In the genomic region with DNA sequence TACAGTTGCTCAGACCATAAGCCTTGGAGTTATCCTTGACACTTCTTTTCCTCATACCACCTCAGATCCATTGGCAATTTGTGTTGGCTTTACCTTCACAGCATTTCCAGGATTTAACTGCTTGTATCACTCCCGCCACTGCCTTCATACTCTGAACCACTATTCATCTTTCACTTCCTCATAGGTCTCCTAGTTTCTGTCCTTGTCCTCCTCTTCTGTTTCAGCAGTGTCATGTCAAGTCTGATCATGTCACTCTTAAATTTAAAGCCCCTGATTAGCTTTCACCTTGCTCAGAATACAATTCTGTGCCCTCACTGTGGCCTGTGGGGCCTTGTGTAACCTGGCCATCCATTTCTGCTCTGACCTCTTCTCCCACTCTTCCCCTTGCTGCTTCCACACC, we compare ENCODE assay signal across 14 cellular contexts. TPM values are rescaled to one million over a fixed set of nuclear protein-coding genes. Genes with fewer than 3 reads are reported as not detected.
DNase-seq lines count a peak whose midpoint lies in the region; ATAC-seq lines count a peak whose summit lies in the region.
"Had no signal": no experiment of that assay in that cellular context is flagged by ENCODE, and none has a peak within 500 bp of the region (broad histone marks: within the 10 kb centered on the region; RNA-seq: fewer than 3 reads in every experiment).

No MANE protein-coding gene starts in this region.

- no peak overlapping the region for H2BK5ac ChIP-seq in neuronal stem cell (ENCODE audit: low read length)

- CTCF ChIA-PET in activated naive CD4-positive, alpha-beta T cell treated with anti-CD3 and anti-CD28 coated beads for 36 hours (lab: Charles Lee) = interaction anchor here (1.7 kb wide), 1 partner anchor 10 kb away, joined by 3 read pairs; no protein-coding TSS in a partner anchor

- no peak overlapping the region for H2BK15ac ChIP-seq in neuronal stem cell (ENCODE audit: low read length)

- peaks cover 8 to 11% of the 10 kb centered on the region in 2 donors for H3K27me3 Mint-ChIP-seq in stimulated activated naive B cell treated with anti-CD40 and anti-IgM and Interleukin-4, amounts not matched to agents 10 μg/mL and 1 μg/mL and 100 μg/mL, for 72 hours
- H3K27me3 Mint-ChIP-seq in activated naive CD4-positive, alpha-beta T cell treated with anti-CD3 and anti-CD28 coated beads for 36 hours (ENCODE audit: low read depth) = peaks cover 2% of the 10 kb centered on the region

- no peak overlapping the region for H3K23ac ChIP-seq in neuronal stem cell (ENCODE audit: low read depth, low read length, poor library complexity)

- ATAC-seq in HG02642 (IDR thresholded peaks at IDR 0.05; ENCODE audit: poor library complexity, unreplicated experiment) = peak; percentile 90
- peak; percentile 92 for ATAC-seq in HG03460 (IDR thresholded peaks at IDR 0.05; ENCODE audit: unreplicated experiment)
- ATAC-seq in stimulated activated naive B cell treated with anti-CD40 and anti-IgM and Interleukin-4, amounts not matched to agents 10 μg/mL and 1 μg/mL and 100 μg/mL, for 72 hours (replicated peaks) = peak; percentile 72 to 84
- ATAC-seq: activated CD8-positive, alpha-beta T cell treated with anti-CD3 and anti-CD28 coated beads for 36 hours had no signal

- H3K36me3 Mint-ChIP-seq in stimulated activated naive B cell treated with anti-CD40 and anti-IgM and Interleukin-4, amounts not matched to agents 10 μg/mL and 1 μg/mL and 100 μg/mL, for 72 hours = no peaks in the 10 kb centered on the region
- no peaks in the 10 kb centered on the region for H3K36me3 Mint-ChIP-seq in activated naive CD4-positive, alpha-beta T cell treated with anti-CD3 and anti-CD28 coated beads for 36 hours (ENCODE audit: low read depth)

- H3K9me3 ChIP-seq in neuronal stem cell (replicated peaks in 1 of 2; ENCODE audit: control insufficient read depth in 2 of 2, insufficient read depth in 1 of 2, low read depth in 1 of 2, low read length in 2 of 2) = no peaks in the 10 kb centered on the region
- H3K9me3 ChIP-seq: vagina had no signal

- WGBS in neuronal stem cell (ENCODE audit: extremely low coverage in 2 of 2, insufficient read length in 2 of 2, insufficient replicate concordance in 1 of 2), 2 donors = no CpG with 5 or more reads among the region's 1 CpG

- no peak overlapping the region for H3K4ac ChIP-seq in neuronal stem cell (ENCODE audit: low read length)

- H3K4me3 ChIP-seq in neuronal stem cell (ENCODE audit: low read length in 2 of 2) = no peak overlapping the region
- H3K4me3 ChIP-seq: SK-N-MC, vagina had no signal

- H3K79me1 ChIP-seq in neuronal stem cell (ENCODE audit: low read depth, low read length) = no peaks in the 10 kb centered on the region

- no peak overlapping the region for H4K8ac ChIP-seq in neuronal stem cell (ENCODE audit: low read depth, low read length)

- no peak overlapping the region for H2BK120ac ChIP-seq in neuronal stem cell (ENCODE audit: low read depth, low read length)

- DNase-seq in SKM-1 treated with dmso at 0.1 percent for 144 hours (lab: John Stamatoyannopoulos, UW; ENCODE audit: unreplicated experiment) (peak; percentile 17), SKM-1 (lab: John Stamatoyannopoulos, UW; ENCODE audit: unreplicated experiment) (no peak), 8988T (no peak), neuronal stem cell (ENCODE audit: low spot score) (no peak)
- DNase-seq in stimulated activated naive B cell treated with anti-CD40 and anti-IgM and Interleukin-4, amounts not matched to agents 10 μg/mL and 1 μg/mL and 100 μg/mL, for 72 hours = no peak
- no peak for DNase-seq in activated naive CD4-positive, alpha-beta T cell treated with anti-CD3 and anti-CD28 coated beads for 36 hours
- DNase-seq: activated CD8-positive, alpha-beta T cell treated with anti-CD3 and anti-CD28 coated beads for 36 hours; aorta; erythroblast; NCI-H2029 had no signal

- H3K4me2 ChIP-seq in neuronal stem cell (ENCODE audit: insufficient read depth, low read length, poor library complexity, severe bottlenecking) = no peak overlapping the region

- H3K9ac ChIP-seq in neuronal stem cell (ENCODE audit: low read depth, low read length, poor library complexity) = no peak overlapping the region

- H2AK5ac ChIP-seq in neuronal stem cell (ENCODE audit: low read depth, low read length) = no peak overlapping the region

- H3K4me3 Mint-ChIP-seq in stimulated activated naive B cell treated with anti-CD40 and anti-IgM and Interleukin-4, amounts not matched to agents 10 μg/mL and 1 μg/mL and 100 μg/mL, for 72 hours = no peak overlapping the region
- H3K4me3 Mint-ChIP-seq in activated naive CD4-positive, alpha-beta T cell treated with anti-CD3 and anti-CD28 coated beads for 36 hours = no peak overlapping the region
- H3K4me3 Mint-ChIP-seq: activated CD8-positive, alpha-beta T cell treated with anti-CD3 and anti-CD28 coated beads for 36 hours had no signal

- H2BK12ac ChIP-seq in neuronal stem cell (ENCODE audit: low read length) = no peak overlapping the region

- no peaks in the 10 kb centered on the region for H3K27me3 ChIP-seq in neuronal stem cell (ENCODE audit: control insufficient read depth in 3 of 3, insufficient read depth in 3 of 3, low read depth in 1 of 3, low read length in 3 of 3)
- H3K27me3 ChIP-seq: vagina had no signal

- peaks cover 10 to 59% of the 10 kb centered on the region in 2 donors for H3K36me3 ChIP-seq in neuronal stem cell (replicated peaks in 1 of 2; ENCODE audit: control insufficient read depth in 2 of 2, insufficient read depth in 2 of 2, low read length in 2 of 2)

- H3K9me3 Mint-ChIP-seq in stimulated activated naive B cell treated with anti-CD40 and anti-IgM and Interleukin-4, amounts not matched to agents 10 μg/mL and 1 μg/mL and 100 μg/mL, for 72 hours = no peaks in the 10 kb centered on the region
- no peaks in the 10 kb centered on the region for H3K9me3 Mint-ChIP-seq in activated naive CD4-positive, alpha-beta T cell treated with anti-CD3 and anti-CD28 coated beads for 36 hours
- H3K9me3 Mint-ChIP-seq: activated CD8-positive, alpha-beta T cell treated with anti-CD3 and anti-CD28 coated beads for 36 hours had no signal

- H3K27ac Mint-ChIP-seq in stimulated activated naive B cell treated with anti-CD40 and anti-IgM and Interleukin-4, amounts not matched to agents 10 μg/mL and 1 μg/mL and 100 μg/mL, for 72 hours = no peak overlapping the region
- H3K27ac Mint-ChIP-seq in activated naive CD4-positive, alpha-beta T cell treated with anti-CD3 and anti-CD28 coated beads for 36 hours = no peak overlapping the region
- H3K27ac Mint-ChIP-seq: activated CD8-positive, alpha-beta T cell treated with anti-CD3 and anti-CD28 coated beads for 36 hours had no signal

- H3K4me1 ChIP-seq in neuronal stem cell (ENCODE audit: control insufficient read depth in 2 of 2, insufficient read depth in 1 of 2, low read depth in 1 of 2, low read length in 2 of 2) = no peaks in the 10 kb centered on the region
- H3K4me1 ChIP-seq: vagina had no signal

- intact Hi-C loops in activated naive CD4-positive, alpha-beta T cell treated with anti-CD3 and anti-CD28 coated beads for 36 hours (cut with micrococcal nuclease) = no loop called here

- H3K18ac ChIP-seq in neuronal stem cell (ENCODE audit: low read length) = no peak overlapping the region

- no peak overlapping the region for H3K14ac ChIP-seq in neuronal stem cell (ENCODE audit: low read length)

- H3K4me1 Mint-ChIP-seq in stimulated activated naive B cell treated with anti-CD40 and anti-IgM and Interleukin-4, amounts not matched to agents 10 μg/mL and 1 μg/mL and 100 μg/mL, for 72 hours = peaks cover 7 to 9% of the 10 kb centered on the region in 2 donors
- no peaks in the 10 kb centered on the region for H3K4me1 Mint-ChIP-seq in activated naive CD4-positive, alpha-beta T cell treated with anti-CD3 and anti-CD28 coated beads for 36 hours (ENCODE audit: low read depth)

- no peak overlapping the region for H2AFZ ChIP-seq in neuronal stem cell (ENCODE audit: low read length)

- H4K91ac ChIP-seq in neuronal stem cell (ENCODE audit: low read depth, low read length, poor library complexity) = no peak overlapping the region

- H3K27ac ChIP-seq in neuronal stem cell (replicated peaks; ENCODE audit: low read length) = no peak overlapping the region
- H3K27ac ChIP-seq: SK-N-MC, vagina had no signal

RNA-seq across cellular contexts. Expression of gene C1orf115, which starts 34.7 kb away (rescaled TPM):
- 1 to 10 TPM; 1.1 to 1.3 TPM for total RNA-seq in activated naive CD4-positive, alpha-beta T cell treated with anti-CD3 and anti-CD28 coated beads for 36 hours
- polyA plus RNA-seq in neuronal stem cell (2013, experiment 1 of 2) = 3.8 TPM
- 3.9 TPM for polyA plus RNA-seq in neuronal stem cell (2013, experiment 2 of 2)
